In the genomic region with DNA sequence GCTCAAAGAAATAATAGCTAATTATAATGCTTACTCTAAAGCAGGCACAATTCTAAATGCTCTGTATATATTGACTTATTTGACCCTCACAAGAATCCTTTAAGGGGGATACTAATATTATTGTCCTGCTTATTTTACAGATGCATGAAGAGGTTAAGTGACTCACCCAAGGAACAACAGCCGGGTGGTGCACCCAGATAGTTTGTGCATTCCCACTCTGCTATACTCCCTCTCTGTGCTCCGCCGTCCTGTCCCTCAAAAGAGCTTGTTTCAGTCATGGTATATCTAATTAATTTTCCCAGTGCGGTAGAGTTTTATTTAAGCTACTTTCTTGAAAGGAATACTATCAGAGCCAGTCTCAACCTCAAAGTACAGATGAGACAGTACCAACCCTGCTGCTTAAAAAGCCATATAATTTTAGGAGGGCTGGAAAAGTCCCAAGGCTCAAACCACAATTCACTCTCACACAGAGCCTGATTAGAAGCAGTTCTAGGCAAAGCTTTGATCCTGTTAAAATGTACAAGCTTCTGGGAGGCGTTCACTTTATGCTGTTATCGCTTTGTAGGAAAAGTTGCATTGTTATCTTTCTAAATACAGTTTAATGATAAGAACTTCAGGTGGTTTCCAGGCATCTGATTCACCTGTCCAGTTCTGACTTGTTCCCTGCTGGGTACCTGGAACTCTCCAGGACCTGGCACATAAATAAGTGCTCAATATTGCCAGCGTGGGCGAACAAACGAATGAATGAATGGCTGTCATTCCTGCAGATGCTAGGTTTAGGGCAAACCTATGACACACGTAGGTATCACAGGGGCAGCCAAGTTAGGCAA, we compare ENCODE assay signal across 9 cellular contexts.
DNase-seq lines count a peak whose midpoint lies in the region; ATAC-seq, FAIRE-seq and TF ChIP-seq lines count a peak whose summit lies in the region.
"Had no signal": no experiment of that assay in that cellular context is flagged by ENCODE, and none has a peak within 500 bp of the region (broad histone marks: within the 10 kb centered on the region; RNA-seq: fewer than 3 reads in every experiment).

No MANE protein-coding gene starts in this region.

- H3K9me1 ChIP-seq in K562 (ENCODE audit: control insufficient read depth, insufficient read depth, low read length) = no peaks in the 10 kb centered on the region

- WGBS in K562 (ENCODE audit: insufficient coverage, low coverage, missing lambda C conversion rate) = 39% methylated on average over 10 of the region's 10 CpGs
- 52 to 72% methylated on average over 10 of the region's 10 CpGs for WGBS in thyroid gland, 2 donors

- peak; percentile 46 for DNase-seq in activated naive CD4-positive, alpha-beta T cell treated with Interleukin-2 at 50 U/mL for 16 hours
- no peak for DNase-seq in activated naive CD4-positive, alpha-beta T cell treated with anti-CD3 and anti-CD28 coated beads, Interleukin-2, amount 50 U/mL, for 16 hours
- no peak for DNase-seq in K562 (ENCODE audit: extremely low read depth in 1 of 4, low spot score in 3 of 4)
- DNase-seq in memory B cell (ENCODE audit: low spot score in 2 of 2) = no peak
- DNase-seq in thyroid gland = no peak
- no peak for DNase-seq in stimulated activated CD4-positive, alpha-beta T cell treated with anti-CD3 and anti-CD28 coated beads, Interleukin-2, amount 100 ng/mL, for 48 hours
- DNase-seq in amygdala (lab: John Stamatoyannopoulos, UW) = no peak

- H3K4me1 ChIP-seq in K562 (replicated peaks in 1 of 2; ENCODE audit: control insufficient read depth in 2 of 2, insufficient read depth in 2 of 2, low read length in 2 of 2) (peaks cover 0 to 7% of the 10 kb centered on the region in 2 experiments; a peak in 3 of 5 replicates), thyroid gland (peaks cover 89% of the 10 kb centered on the region in 2 donors)

- H4K20me1 ChIP-seq in K562 (replicated peaks; ENCODE audit: control insufficient read depth, insufficient read depth, low read length) = no peaks in the 10 kb centered on the region

- no peak; the same call in 2 of the 3 replicates for ATAC-seq in K562
- no peak for ATAC-seq in memory B cell (ENCODE audit: low read depth)
- no peak for ATAC-seq in HG02798 (IDR thresholded peaks at IDR 0.05; ENCODE audit: poor library complexity, unreplicated experiment)

- H3K9me3 Mint-ChIP-seq in memory B cell = no peaks in the 10 kb centered on the region

- no peak for TF ChIP-seq RAD21 in K562 (CRISPR knock-in tag; conservative IDR thresholded peaks at IDR 0.05 in 1 of 2, IDR thresholded peaks at IDR 0.05 in 1 of 2)

- intact Hi-C loops in K562 (cut with micrococcal nuclease) (no loop called here), thyroid gland (cut with DNase I) (loop anchor here (10.0 kb wide), 1 partner anchor 91 kb away; no protein-coding TSS in a partner anchor)

- H3K27ac Mint-ChIP-seq in memory B cell = peak overlapping the region; percentile 93

- no peak overlapping the region for H3K4me2 ChIP-seq in K562 (ENCODE audit: insufficient read depth, low read length)

- H3K27ac ChIP-seq in K562 (ENCODE audit: extremely low read depth, low read depth, low read length) (no peak overlapping the region), thyroid gland (peak overlapping the region; percentile 77 to 84 (median 79))
- H3K27ac ChIP-seq: BLaER1 had no signal

- TF ChIP-seq POLR2A in K562 (conservative IDR thresholded peaks at IDR 0.05) = no peak
- no peak for TF ChIP-seq POLR2A in thyroid gland (IDR thresholded peaks at IDR 0.05)

- H3K4me1 Mint-ChIP-seq in memory B cell = peaks cover 48% of the 10 kb centered on the region

- no TSS peak for BruUV-seq in K562 (replicated peaks; lab: Mats Ljungman, UMichigan)

- no peaks in the 10 kb centered on the region for H3K9me3 ChIP-seq in K562 (replicated peaks; ENCODE audit: control insufficient read depth, insufficient read depth, low read depth, low read length)
- H3K9me3 ChIP-seq in thyroid gland = no peaks in the 10 kb centered on the region
- H3K9me3 ChIP-seq: BLaER1 had no signal

- H2AFZ ChIP-seq in K562 (ENCODE audit: low read depth, low read length) = no peak overlapping the region

- no peaks in the 10 kb centered on the region for H3K79me2 ChIP-seq in K562 (ENCODE audit: control insufficient read depth, insufficient read depth, low read length)

- no peak overlapping the region for H3K4me3 Mint-ChIP-seq in memory B cell

- no peak overlapping the region for H3K9ac ChIP-seq in K562 (ENCODE audit: insufficient read depth in 1 of 2, low read depth in 2 of 2, low read length in 2 of 2)
- H3K9ac ChIP-seq: BLaER1 had no signal

- peaks cover 9% of the 10 kb centered on the region for H3K36me3 Mint-ChIP-seq in memory B cell

- H3K4me3 ChIP-seq in K562 (no peak overlapping the region), thyroid gland (replicated peaks in 1 of 3) (no peak overlapping the region)
- H3K4me3 ChIP-seq: BLaER1 had no signal

- FAIRE-seq in K562 (lab: Jason Lieb, UNC) = no peak

- no peak for TF ChIP-seq EP300 in K562 (IDR thresholded peaks at IDR 0.05; ENCODE audit: low read length)

- no peaks in the 10 kb centered on the region for H3K27me3 Mint-ChIP-seq in memory B cell

- TF ChIP-seq CTCF in K562 (IDR thresholded peaks at IDR 0.05 in 2 of 3, conservative IDR thresholded peaks at IDR 0.05 in 1 of 3; ENCODE audit: insufficient read depth in 2 of 3, low read depth in 1 of 3, low read length in 3 of 3) (no peak), thyroid gland (IDR thresholded peaks at IDR 0.05) (no peak)

- in situ Hi-C loops in K562 (cut with MboI) = no loop called here

- POLR2A ChIA-PET in K562 (lab: Yijun Ruan, JAX) = interaction anchor here (0.6 to 1.0 kb wide), 2 partner anchors 9 to 27 kb away, joined by 3 to 4 read pairs; no protein-coding TSS in a partner anchor

- H3K27me3 ChIP-seq in K562 (ENCODE audit: control insufficient read depth in 2 of 2, insufficient read depth in 2 of 2, low read length in 2 of 2) (no peaks in the 10 kb centered on the region; a peak in 1 of 5 replicates), thyroid gland (no peaks in the 10 kb centered on the region)
- H3K27me3 ChIP-seq: BLaER1 had no signal

- H3K36me3 ChIP-seq in K562 (ENCODE audit: control insufficient read depth, insufficient read depth, low read length) (no peaks in the 10 kb centered on the region), thyroid gland (no peaks in the 10 kb centered on the region)
- H3K36me3 ChIP-seq: BLaER1 had no signal

- CTCF ChIA-PET in K562 (lab: Yijun Ruan, JAX; ENCODE audit: low intra/inter-chr PET ratio) = no interaction called here

TF ChIP-seq in K562, 482 proteins besides CTCF, POLR2A, EP300 and RAD21:
- TF ChIP-seq ZNF263 (CRISPR knock-in tag; IDR thresholded peaks at IDR 0.05; ENCODE audit: borderline replicate concordance) (0 out of 2 replicates have a peak, but pooled peaks have one; percentile 30), POLR2H (tag; IDR thresholded peaks at IDR 0.05; ENCODE audit: low read depth) (no peak)
